Comparison of ENCODE assay signal across 1 cellular context in the genomic region with DNA sequence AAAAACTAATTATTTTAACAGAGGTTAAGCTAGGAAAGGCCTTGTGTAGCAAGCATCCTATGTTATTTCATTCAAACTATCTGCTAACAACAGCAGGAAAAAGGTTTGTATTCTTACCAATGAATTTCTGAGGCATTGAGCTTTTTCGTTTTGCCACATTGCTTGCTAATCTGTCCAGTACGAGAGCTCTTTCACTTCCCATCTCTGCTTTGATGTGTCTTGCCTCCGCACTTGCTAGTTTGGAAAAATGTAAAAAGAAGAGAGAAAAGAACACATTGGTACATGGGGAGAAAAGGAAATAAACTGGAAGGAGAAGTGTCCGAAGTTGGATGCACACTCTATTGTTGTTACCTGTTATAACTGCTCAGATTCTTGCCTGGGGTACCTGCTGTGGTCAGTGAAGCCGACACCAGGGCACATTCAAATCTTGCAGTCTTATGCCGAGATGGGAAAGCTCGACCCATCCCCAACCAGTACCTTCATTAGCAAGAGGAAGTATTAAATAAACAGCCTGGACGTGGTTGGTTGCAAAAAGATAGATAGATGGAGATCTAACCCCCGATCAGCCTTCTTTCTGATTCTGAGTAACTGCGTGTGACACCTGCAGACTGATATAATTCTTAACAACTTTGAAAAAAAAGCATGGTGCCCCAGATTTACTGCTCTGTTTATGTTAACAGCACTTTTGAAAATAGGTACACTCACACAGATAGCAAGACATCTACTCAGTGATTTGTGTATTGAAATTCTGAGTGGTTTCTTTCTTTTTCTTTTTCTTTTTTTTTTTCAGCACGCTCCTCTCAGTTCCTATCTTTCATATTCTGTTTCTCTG.
TF ChIP-seq lines count a peak whose summit lies in the region.

No MANE protein-coding gene starts in this region.

TF ChIP-seq in GM12878, 131 proteins besides CTCF, POLR2A, EP300 and RAD21 (continues in another document):
- peak; percentile 76; the same call in 1 of the 2 replicates for TF ChIP-seq MXI1 (IDR thresholded peaks at IDR 0.05; ENCODE audit: low read depth, low read length)
- no peak for TF ChIP-seq KLF5 (IDR thresholded peaks at IDR 0.05; ENCODE audit: partially characterized antibody)
- no peak for TF ChIP-seq LARP7 (IDR thresholded peaks at IDR 0.05)
- TF ChIP-seq SUPT20H (IDR thresholded peaks at IDR 0.05; ENCODE audit: borderline replicate concordance, control insufficient read depth, low read depth, low read length), result no peak
- no peak for TF ChIP-seq ZSCAN29 (IDR thresholded peaks at IDR 0.05)
- TF ChIP-seq RB1 (IDR thresholded peaks at IDR 0.05; ENCODE audit: borderline replicate concordance), result no peak
- TF ChIP-seq, protein P1, sequence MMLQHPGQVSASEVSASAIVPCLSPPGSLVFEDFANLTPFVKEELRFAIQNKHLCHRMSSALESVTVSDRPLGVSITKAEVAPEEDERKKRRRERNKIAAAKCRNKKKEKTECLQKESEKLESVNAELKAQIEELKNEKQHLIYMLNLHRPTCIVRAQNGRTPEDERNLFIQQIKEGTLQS (IDR thresholded peaks at IDR 0.05; ENCODE audit: borderline replicate concordance, extremely low read depth, low read depth, low read length), result no peak
- TF ChIP-seq BRCA1 (IDR thresholded peaks at IDR 0.05; ENCODE audit: low read depth, low read length), result no peak
- peak; percentile 74 for TF ChIP-seq FOXM1 (IDR thresholded peaks at IDR 0.05; ENCODE audit: low read depth, low read length)
- no peak for TF ChIP-seq STAT1 (conservative IDR thresholded peaks at IDR 0.05)
- no peak for TF ChIP-seq MYB (IDR thresholded peaks at IDR 0.05; ENCODE audit: borderline replicate concordance, low read depth, low read length)
- TF ChIP-seq, protein P2, sequence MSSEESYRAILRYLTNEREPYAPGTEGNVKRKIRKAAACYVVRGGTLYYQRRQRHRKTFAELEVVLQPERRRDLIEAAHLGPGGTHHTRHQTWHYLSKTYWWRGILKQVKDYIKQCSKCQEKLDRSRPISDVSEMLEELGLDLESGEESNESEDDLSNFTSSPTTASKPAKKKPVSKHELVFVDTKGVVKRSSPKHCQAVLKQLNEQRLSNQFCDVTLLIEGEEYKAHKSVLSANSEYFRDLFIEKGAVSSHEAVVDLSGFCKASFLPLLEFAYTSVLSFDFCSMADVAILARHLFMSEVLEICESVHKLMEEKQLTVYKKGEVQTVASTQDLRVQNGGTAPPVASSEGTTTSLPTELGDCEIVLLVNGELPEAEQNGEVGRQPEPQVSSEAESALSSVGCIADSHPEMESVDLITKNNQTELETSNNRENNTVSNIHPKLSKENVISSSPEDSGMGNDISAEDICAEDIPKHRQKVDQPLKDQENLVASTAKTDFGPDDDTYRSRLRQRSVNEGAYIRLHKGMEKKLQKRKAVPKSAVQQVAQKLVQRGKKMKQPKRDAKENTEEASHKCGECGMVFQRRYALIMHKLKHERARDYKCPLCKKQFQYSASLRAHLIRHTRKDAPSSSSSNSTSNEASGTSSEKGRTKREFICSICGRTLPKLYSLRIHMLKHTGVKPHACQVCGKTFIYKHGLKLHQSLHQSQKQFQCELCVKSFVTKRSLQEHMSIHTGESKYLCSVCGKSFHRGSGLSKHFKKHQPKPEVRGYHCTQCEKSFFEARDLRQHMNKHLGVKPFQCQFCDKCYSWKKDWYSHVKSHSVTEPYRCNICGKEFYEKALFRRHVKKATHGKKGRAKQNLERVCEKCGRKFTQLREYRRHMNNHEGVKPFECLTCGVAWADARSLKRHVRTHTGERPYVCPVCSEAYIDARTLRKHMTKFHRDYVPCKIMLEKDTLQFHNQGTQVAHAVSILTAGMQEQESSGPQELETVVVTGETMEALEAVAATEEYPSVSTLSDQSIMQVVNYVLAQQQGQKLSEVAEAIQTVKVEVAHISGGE (CRISPR knock-in tag; IDR thresholded peaks at IDR 0.05), result no peak
- TF ChIP-seq ZNF274 (IDR thresholded peaks at IDR 0.05; ENCODE audit: insufficient read depth, insufficient read length), result no peak
- peak; percentile 30; the same call in 1 of the 2 replicates for TF ChIP-seq TCF7 (IDR thresholded peaks at IDR 0.05; ENCODE audit: borderline replicate concordance)
- no peak for TF ChIP-seq EZH2 (IDR thresholded peaks at IDR 0.05; ENCODE audit: borderline replicate concordance, control insufficient read depth, low read depth, low read length)
- no peak for TF ChIP-seq WRNIP1 (IDR thresholded peaks at IDR 0.05; ENCODE audit: borderline replicate concordance, low read depth, low read length)
- TF ChIP-seq, protein P3, sequence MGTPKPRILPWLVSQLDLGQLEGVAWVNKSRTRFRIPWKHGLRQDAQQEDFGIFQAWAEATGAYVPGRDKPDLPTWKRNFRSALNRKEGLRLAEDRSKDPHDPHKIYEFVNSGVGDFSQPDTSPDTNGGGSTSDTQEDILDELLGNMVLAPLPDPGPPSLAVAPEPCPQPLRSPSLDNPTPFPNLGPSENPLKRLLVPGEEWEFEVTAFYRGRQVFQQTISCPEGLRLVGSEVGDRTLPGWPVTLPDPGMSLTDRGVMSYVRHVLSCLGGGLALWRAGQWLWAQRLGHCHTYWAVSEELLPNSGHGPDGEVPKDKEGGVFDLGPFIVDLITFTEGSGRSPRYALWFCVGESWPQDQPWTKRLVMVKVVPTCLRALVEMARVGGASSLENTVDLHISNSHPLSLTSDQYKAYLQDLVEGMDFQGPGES (IDR thresholded peaks at IDR 0.05), result no peak
- no peak for TF ChIP-seq NFYA (IDR thresholded peaks at IDR 0.05; ENCODE audit: borderline replicate concordance, low read depth, low read length)
- peak; percentile 86 for TF ChIP-seq NFIC (IDR thresholded peaks at IDR 0.05; ENCODE audit: low read depth, low read length)
- TF ChIP-seq IKZF2 (IDR thresholded peaks at IDR 0.05), result peak in 1 of 2 experiments; percentile 38; a peak in 3 of 4 replicates
- no peak for TF ChIP-seq CBX5 (IDR thresholded peaks at IDR 0.05; ENCODE audit: low read depth)
- no peak for TF ChIP-seq YY1 (IDR thresholded peaks at IDR 0.05; ENCODE audit: low read depth, low read length)
- TF ChIP-seq RELA (IDR thresholded peaks at IDR 0.05; ENCODE audit: borderline replicate concordance, partially characterized antibody), result no peak
- peak; percentile 95 for TF ChIP-seq ZNF384 (IDR thresholded peaks at IDR 0.05; ENCODE audit: borderline replicate concordance, low read depth, low read length)
- TF ChIP-seq, protein P4, sequence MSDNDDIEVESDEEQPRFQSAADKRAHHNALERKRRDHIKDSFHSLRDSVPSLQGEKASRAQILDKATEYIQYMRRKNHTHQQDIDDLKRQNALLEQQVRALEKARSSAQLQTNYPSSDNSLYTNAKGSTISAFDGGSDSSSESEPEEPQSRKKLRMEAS (IDR thresholded peaks at IDR 0.05; ENCODE audit: low read depth, low read length), result no peak
- no peak for TF ChIP-seq CHD4 (IDR thresholded peaks at IDR 0.05)
- no peak for TF ChIP-seq RBBP5 (conservative IDR thresholded peaks at IDR 0.05)
- no peak for TF ChIP-seq SMAD1 (IDR thresholded peaks at IDR 0.05; ENCODE audit: low read depth, partially characterized antibody)
- 0 out of 2 replicates have a peak, but pooled peaks have one; percentile 35 for TF ChIP-seq JUND (IDR thresholded peaks at IDR 0.05; ENCODE audit: low read depth, low read length)
- TF ChIP-seq EED (IDR thresholded peaks at IDR 0.05; ENCODE audit: low read depth), result 0 out of 2 replicates have a peak, but pooled peaks have one; percentile 41
- peak in 1 of 2 experiments; percentile 90; a peak in 3 of 4 replicates for TF ChIP-seq BHLHE40 (IDR thresholded peaks at IDR 0.05; ENCODE audit: borderline replicate concordance in 1 of 2, low read depth in 2 of 2, low read length in 1 of 2)
- TF ChIP-seq, protein P5, sequence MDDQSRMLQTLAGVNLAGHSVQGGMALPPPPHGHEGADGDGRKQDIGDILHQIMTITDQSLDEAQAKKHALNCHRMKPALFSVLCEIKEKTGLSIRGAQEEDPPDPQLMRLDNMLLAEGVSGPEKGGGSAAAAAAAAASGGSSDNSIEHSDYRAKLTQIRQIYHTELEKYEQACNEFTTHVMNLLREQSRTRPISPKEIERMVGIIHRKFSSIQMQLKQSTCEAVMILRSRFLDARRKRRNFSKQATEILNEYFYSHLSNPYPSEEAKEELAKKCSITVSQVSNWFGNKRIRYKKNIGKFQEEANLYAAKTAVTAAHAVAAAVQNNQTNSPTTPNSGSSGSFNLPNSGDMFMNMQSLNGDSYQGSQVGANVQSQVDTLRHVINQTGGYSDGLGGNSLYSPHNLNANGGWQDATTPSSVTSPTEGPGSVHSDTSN (IDR thresholded peaks at IDR 0.05; ENCODE audit: insufficient replicate concordance, low read depth, low read length), result no peak
- no peak for TF ChIP-seq NFXL1 (IDR thresholded peaks at IDR 0.05; ENCODE audit: borderline replicate concordance)
- TF ChIP-seq, protein P6, sequence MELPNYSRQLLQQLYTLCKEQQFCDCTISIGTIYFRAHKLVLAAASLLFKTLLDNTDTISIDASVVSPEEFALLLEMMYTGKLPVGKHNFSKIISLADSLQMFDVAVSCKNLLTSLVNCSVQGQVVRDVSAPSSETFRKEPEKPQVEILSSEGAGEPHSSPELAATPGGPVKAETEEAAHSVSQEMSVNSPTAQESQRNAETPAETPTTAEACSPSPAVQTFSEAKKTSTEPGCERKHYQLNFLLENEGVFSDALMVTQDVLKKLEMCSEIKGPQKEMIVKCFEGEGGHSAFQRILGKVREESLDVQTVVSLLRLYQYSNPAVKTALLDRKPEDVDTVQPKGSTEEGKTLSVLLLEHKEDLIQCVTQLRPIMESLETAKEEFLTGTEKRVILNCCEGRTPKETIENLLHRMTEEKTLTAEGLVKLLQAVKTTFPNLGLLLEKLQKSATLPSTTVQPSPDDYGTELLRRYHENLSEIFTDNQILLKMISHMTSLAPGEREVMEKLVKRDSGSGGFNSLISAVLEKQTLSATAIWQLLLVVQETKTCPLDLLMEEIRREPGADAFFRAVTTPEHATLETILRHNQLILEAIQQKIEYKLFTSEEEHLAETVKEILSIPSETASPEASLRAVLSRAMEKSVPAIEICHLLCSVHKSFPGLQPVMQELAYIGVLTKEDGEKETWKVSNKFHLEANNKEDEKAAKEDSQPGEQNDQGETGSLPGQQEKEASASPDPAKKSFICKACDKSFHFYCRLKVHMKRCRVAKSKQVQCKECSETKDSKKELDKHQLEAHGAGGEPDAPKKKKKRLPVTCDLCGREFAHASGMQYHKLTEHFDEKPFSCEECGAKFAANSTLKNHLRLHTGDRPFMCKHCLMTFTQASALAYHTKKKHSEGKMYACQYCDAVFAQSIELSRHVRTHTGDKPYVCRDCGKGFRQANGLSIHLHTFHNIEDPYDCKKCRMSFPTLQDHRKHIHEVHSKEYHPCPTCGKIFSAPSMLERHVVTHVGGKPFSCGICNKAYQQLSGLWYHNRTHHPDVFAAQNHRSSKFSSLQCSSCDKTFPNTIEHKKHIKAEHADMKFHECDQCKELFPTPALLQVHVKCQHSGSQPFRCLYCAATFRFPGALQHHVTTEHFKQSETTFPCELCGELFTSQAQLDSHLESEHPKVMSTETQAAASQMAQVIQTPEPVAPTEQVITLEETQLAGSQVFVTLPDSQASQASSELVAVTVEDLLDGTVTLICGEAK (IDR thresholded peaks at IDR 0.05; ENCODE audit: borderline replicate concordance), result no peak; the same call in 1 of the 2 replicates
- TF ChIP-seq, protein P7, sequence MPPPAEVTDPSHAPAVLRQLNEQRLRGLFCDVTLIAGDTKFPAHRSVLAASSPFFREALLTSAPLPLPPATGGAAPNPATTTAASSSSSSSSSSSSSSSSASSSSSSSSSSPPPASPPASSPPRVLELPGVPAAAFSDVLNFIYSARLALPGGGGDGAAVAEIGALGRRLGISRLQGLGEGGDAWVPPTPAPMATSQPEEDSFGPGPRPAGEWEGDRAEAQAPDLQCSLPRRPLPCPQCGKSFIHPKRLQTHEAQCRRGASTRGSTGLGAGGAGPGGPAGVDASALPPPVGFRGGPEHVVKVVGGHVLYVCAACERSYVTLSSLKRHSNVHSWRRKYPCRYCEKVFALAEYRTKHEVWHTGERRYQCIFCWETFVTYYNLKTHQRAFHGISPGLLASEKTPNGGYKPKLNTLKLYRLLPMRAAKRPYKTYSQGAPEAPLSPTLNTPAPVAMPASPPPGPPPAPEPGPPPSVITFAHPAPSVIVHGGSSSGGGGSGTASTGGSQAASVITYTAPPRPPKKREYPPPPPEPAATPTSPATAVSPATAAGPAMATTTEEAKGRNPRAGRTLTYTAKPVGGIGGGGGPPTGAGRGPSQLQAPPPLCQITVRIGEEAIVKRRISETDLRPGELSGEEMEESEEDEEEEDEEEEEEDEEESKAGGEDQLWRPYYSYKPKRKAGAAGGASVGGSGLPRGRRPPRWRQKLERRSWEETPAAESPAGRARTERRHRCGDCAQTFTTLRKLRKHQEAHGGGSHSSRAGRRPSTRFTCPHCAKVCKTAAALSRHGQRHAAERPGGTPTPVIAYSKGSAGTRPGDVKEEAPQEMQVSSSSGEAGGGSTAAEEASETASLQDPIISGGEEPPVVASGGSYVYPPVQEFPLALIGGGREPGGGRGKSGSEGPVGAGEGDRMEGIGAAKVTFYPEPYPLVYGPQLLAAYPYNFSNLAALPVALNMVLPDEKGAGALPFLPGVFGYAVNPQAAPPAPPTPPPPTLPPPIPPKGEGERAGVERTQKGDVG (CRISPR knock-in tag; IDR thresholded peaks at IDR 0.05), result no peak
- peak; percentile 73 for TF ChIP-seq BCL11A (IDR thresholded peaks at IDR 0.05; ENCODE audit: low read depth, low read length)
- TF ChIP-seq, protein P8, sequence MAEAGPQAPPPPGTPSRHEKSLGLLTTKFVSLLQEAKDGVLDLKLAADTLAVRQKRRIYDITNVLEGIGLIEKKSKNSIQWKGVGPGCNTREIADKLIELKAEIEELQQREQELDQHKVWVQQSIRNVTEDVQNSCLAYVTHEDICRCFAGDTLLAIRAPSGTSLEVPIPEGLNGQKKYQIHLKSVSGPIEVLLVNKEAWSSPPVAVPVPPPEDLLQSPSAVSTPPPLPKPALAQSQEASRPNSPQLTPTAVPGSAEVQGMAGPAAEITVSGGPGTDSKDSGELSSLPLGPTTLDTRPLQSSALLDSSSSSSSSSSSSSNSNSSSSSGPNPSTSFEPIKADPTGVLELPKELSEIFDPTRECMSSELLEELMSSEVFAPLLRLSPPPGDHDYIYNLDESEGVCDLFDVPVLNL (IDR thresholded peaks at IDR 0.05; ENCODE audit: low read depth, low read length), result no peak
- no peak for TF ChIP-seq HDGF (IDR thresholded peaks at IDR 0.05)
- no peak for TF ChIP-seq MTA3 (IDR thresholded peaks at IDR 0.05; ENCODE audit: borderline replicate concordance, low read length)
- TF ChIP-seq, protein P9, sequence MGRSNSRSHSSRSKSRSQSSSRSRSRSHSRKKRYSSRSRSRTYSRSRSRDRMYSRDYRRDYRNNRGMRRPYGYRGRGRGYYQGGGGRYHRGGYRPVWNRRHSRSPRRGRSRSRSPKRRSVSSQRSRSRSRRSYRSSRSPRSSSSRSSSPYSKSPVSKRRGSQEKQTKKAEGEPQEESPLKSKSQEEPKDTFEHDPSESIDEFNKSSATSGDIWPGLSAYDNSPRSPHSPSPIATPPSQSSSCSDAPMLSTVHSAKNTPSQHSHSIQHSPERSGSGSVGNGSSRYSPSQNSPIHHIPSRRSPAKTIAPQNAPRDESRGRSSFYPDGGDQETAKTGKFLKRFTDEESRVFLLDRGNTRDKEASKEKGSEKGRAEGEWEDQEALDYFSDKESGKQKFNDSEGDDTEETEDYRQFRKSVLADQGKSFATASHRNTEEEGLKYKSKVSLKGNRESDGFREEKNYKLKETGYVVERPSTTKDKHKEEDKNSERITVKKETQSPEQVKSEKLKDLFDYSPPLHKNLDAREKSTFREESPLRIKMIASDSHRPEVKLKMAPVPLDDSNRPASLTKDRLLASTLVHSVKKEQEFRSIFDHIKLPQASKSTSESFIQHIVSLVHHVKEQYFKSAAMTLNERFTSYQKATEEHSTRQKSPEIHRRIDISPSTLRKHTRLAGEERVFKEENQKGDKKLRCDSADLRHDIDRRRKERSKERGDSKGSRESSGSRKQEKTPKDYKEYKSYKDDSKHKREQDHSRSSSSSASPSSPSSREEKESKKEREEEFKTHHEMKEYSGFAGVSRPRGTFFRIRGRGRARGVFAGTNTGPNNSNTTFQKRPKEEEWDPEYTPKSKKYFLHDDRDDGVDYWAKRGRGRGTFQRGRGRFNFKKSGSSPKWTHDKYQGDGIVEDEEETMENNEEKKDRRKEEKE (IDR thresholded peaks at IDR 0.05), result no peak
